ENCODE assay signal across 11 cellular contexts in the genomic region with DNA sequence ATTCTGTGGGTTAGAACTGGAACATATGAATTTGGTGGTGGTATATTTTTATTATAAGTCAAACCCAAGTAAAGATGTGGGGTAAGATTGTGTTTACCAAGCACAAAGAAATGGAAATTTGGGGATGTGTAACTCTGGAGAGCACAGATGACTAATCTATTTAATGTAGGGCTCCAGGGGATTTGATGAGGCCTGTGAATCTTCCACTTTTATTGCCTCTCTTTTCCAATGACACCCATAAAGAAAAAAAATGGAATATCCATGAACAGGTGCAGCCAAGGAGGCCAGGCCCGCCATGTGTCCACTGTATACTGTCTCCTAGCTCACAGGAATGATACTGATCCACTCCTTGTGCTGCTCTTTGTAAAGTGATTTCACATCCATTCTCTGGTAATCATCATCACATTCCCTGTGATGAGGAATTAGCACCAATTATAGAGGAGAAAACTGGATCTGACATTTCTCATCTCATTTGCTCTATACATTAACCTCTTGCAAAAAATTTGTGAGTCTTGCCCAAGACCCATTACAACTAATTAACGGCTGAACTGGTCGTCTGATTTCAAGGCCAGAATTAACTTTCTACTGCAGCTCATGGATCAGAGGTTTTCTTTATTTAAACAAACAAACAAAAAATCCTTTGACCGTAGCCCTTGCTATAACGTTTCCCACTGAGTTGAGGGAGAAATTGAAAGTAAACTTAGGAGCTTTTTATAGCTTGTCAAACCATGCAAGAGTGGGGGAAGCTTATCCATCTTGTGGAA. TPM values are rescaled to one million over a fixed set of nuclear protein-coding genes. Genes with fewer than 3 reads are reported as not detected.
DNase-seq lines count a peak whose midpoint lies in the region; ATAC-seq and TF ChIP-seq lines count a peak whose summit lies in the region.
"Had no signal": no experiment of that assay in that cellular context is flagged by ENCODE, and none has a peak within 500 bp of the region (broad histone marks: within the 10 kb centered on the region; RNA-seq: fewer than 3 reads in every experiment).

No MANE protein-coding gene starts in this region.

- no peak for TF ChIP-seq POLR2A in NB4 (IDR thresholded peaks at IDR 0.05; ENCODE audit: extremely low read depth, insufficient read length)

- H3K4me2 ChIP-seq in osteoblast (ENCODE audit: insufficient read depth, low read length) = peak overlapping the region; percentile 83

- peaks cover 0 to 56% (median 6%) of the 10 kb centered on the region in 3 donors for H3K36me3 Mint-ChIP-seq in CD8-positive, alpha-beta memory T cell
- H3K36me3 Mint-ChIP-seq in endodermal cell (ENCODE audit: low read depth) = no peaks in the 10 kb centered on the region

- peaks cover 53% of the 10 kb centered on the region for H3K4me1 ChIP-seq in CD8-positive, alpha-beta memory T cell (ENCODE audit: insufficient read depth, low read length)
- peaks cover 41% of the 10 kb centered on the region for H3K4me1 ChIP-seq in osteoblast (ENCODE audit: insufficient read depth, low read length)
- peaks cover 3% of the 10 kb centered on the region for H3K4me1 ChIP-seq in endodermal cell (ENCODE audit: control insufficient read depth, insufficient read depth, low read length)

- H2AFZ ChIP-seq in osteoblast (ENCODE audit: low read length) = no peak overlapping the region

- no peak for TF ChIP-seq CTCF in NB4 (IDR thresholded peaks at IDR 0.05; ENCODE audit: low read depth, low read length)
- TF ChIP-seq CTCF in coronary artery (IDR thresholded peaks at IDR 0.05) = no peak
- no peak for TF ChIP-seq CTCF in osteoblast (IDR thresholded peaks at IDR 0.05; ENCODE audit: extremely low read depth, low read depth, low read length)
- TF ChIP-seq CTCF in endodermal cell (conservative IDR thresholded peaks at IDR 0.05) = no peak
- no peak for TF ChIP-seq CTCF in GM13976 (IDR thresholded peaks at IDR 0.05; ENCODE audit: borderline replicate concordance, control extremely low read depth, extremely low read depth, insufficient read depth, missing control alignments)

- 93 to 96% methylated on average over 3 to 5 of the region's 5 CpGs for WGBS in endodermal cell (ENCODE audit: insufficient coverage in 1 of 2, insufficient read length in 1 of 2), 2 experiments

- H3K27me3 ChIP-seq in CD8-positive, alpha-beta memory T cell (ENCODE audit: insufficient read depth, low read length, poor library complexity, severe bottlenecking) = no peaks in the 10 kb centered on the region
- H3K27me3 ChIP-seq in osteoblast (ENCODE audit: insufficient read depth, low read length) (no peaks in the 10 kb centered on the region), endodermal cell (ENCODE audit: control insufficient read depth, insufficient read depth, low read length, poor library complexity, severe bottlenecking) (no peaks in the 10 kb centered on the region)

- H3K36me3 ChIP-seq in CD8-positive, alpha-beta memory T cell (ENCODE audit: insufficient read depth, low read length) = no peaks in the 10 kb centered on the region
- H3K36me3 ChIP-seq in osteoblast (ENCODE audit: insufficient read depth, low read length) (peaks cover 9% of the 10 kb centered on the region), endodermal cell (ENCODE audit: control insufficient read depth, insufficient read depth, low read length) (no peaks in the 10 kb centered on the region)

- CTCF ChIA-PET in CD8-positive, alpha-beta memory T cell (lab: Charles Lee) = interaction anchor here (2.2 to 7.2 kb wide), 3 partner anchors 32 to 102 kb away, joined by 8 to 91 read pairs (median 10); a partner anchor contains a TSS

- POLR2A ChIA-PET in CD8-positive, alpha-beta memory T cell (lab: Charles Lee) = no interaction called here

- no peak for DNase-seq in CD8-positive, alpha-beta memory T cell
- peak; percentile 54 for DNase-seq in NB4 (ENCODE audit: low read depth)
- no peak for DNase-seq in coronary artery (ENCODE audit: low spot score)
- no peak for DNase-seq in osteoblast (ENCODE audit: insufficient read length, low spot score, missing footprints)
- DNase-seq in endodermal cell = no peak
- DNase-seq in NCI-H1694 treated with DMSO at 0.1 percent for 48 hours (lab: John Stamatoyannopoulos, UW) = no peak
- DNase-seq in GM13976 (ENCODE audit: low spot score) = no peak
- DNase-seq: DMS79 treated with DMSO at 0.1 percent for 48 hours, NCI-H69 had no signal

- peak overlapping the region; percentile 87 for H3K4me3 ChIP-seq in CD8-positive, alpha-beta memory T cell (ENCODE audit: low read length)
- H3K4me3 ChIP-seq in NB4 (ENCODE audit: low read depth, low read length) (peak overlapping the region; percentile 93), coronary artery (peak overlapping the region; percentile 68), osteoblast (ENCODE audit: insufficient read depth, low read length) (peak overlapping the region; percentile 77), endodermal cell (ENCODE audit: low read length) (no peak overlapping the region)

- H3K27ac Mint-ChIP-seq in CD8-positive, alpha-beta memory T cell = peak overlapping the region; percentile 97 to 99 (median 98)
- no peak overlapping the region for H3K27ac Mint-ChIP-seq in endodermal cell

- H3K4me3 Mint-ChIP-seq in CD8-positive, alpha-beta memory T cell = peak overlapping the region; percentile 86 to 98 (median 95)
- no peak overlapping the region for H3K4me3 Mint-ChIP-seq in endodermal cell

- no peaks in the 10 kb centered on the region for H3K9me3 ChIP-seq in CD8-positive, alpha-beta memory T cell (ENCODE audit: low read length)
- H3K9me3 ChIP-seq in osteoblast (ENCODE audit: low read depth, low read length) = no peaks in the 10 kb centered on the region
- H3K9me3 ChIP-seq in endodermal cell (ENCODE audit: control insufficient read depth, low read length) = no peaks in the 10 kb centered on the region

- H3K4me1 Mint-ChIP-seq in CD8-positive, alpha-beta memory T cell = peaks cover 58 to 79% (median 72%) of the 10 kb centered on the region in 3 donors
- peaks cover 4% of the 10 kb centered on the region for H3K4me1 Mint-ChIP-seq in endodermal cell

- H3K9me3 Mint-ChIP-seq in CD8-positive, alpha-beta memory T cell = no peaks in the 10 kb centered on the region
- no peaks in the 10 kb centered on the region for H3K9me3 Mint-ChIP-seq in endodermal cell

- peak overlapping the region; percentile 98 for H3K27ac ChIP-seq in CD8-positive, alpha-beta memory T cell (ENCODE audit: low read depth, low read length)
- H3K27ac ChIP-seq in coronary artery = peak overlapping the region; percentile 71 to 75
- peak overlapping the region; percentile 98 for H3K27ac ChIP-seq in osteoblast (ENCODE audit: low read depth, low read length)
- H3K27ac ChIP-seq in endodermal cell (ENCODE audit: low read depth, low read length) = no peak overlapping the region
- H3K27ac ChIP-seq: epithelial cell of prostate had no signal

- peaks cover 27% of the 10 kb centered on the region for H4K20me1 ChIP-seq in osteoblast (ENCODE audit: insufficient read depth, low read length)

- H3K9ac ChIP-seq in endodermal cell (ENCODE audit: extremely low read depth, low read length, poor library complexity, severe bottlenecking) = no peak overlapping the region

- no peak for ATAC-seq in HG02642 (IDR thresholded peaks at IDR 0.05; ENCODE audit: poor library complexity, unreplicated experiment)

- in situ Hi-C loops in GM13976 (cut with MboI; ENCODE audit: low sequenced_read_pairs, unreplicated experiment) = loop anchor here (5.0 kb wide), 1 partner anchor 79 kb away; no protein-coding TSS in a partner anchor

- peaks cover 0 to 1% of the 10 kb centered on the region in 2 donors for H3K27me3 Mint-ChIP-seq in CD8-positive, alpha-beta memory T cell
- H3K27me3 Mint-ChIP-seq in endodermal cell (ENCODE audit: insufficient read depth) = no peaks in the 10 kb centered on the region

- peaks cover 77% of the 10 kb centered on the region for H3K79me2 ChIP-seq in osteoblast (ENCODE audit: insufficient read depth, low read length)

RNA-seq across cellular contexts. Expression of a gene that starts 3.0 kb away (rescaled TPM):
- 100 to 1,000 TPM; 659 to 662 TPM for total RNA-seq in CD8-positive, alpha-beta memory T cell
- polyA plus RNA-seq in CD8-positive, alpha-beta memory T cell = 274 TPM
- total RNA-seq in osteoblast (344 and 474 TPM in 2 replicates), endodermal cell (not detected)
- not detected for polyA plus RNA-seq in endodermal cell (2013, experiment 1 of 2)
- polyA plus RNA-seq in endodermal cell (2013, experiment 2 of 2) = not detected

RNA-seq across cellular contexts. Expression of a gene that starts 33.1 kb away (rescaled TPM):
- 10 to 100 TPM; 44.8 to 46.7 TPM for total RNA-seq in CD8-positive, alpha-beta memory T cell
- 38.6 TPM for polyA plus RNA-seq in CD8-positive, alpha-beta memory T cell
- total RNA-seq in osteoblast (41.3 and 56.3 TPM in 2 replicates), endodermal cell (10 to 100 TPM; 41.2 to 46.5 TPM)
- 43.3 TPM for polyA plus RNA-seq in endodermal cell (2013, experiment 1 of 2)
- polyA plus RNA-seq in endodermal cell (2013, experiment 2 of 2) = 46.1 TPM

Comparison
In these comparisons a context has a peak if more than half of its experiments do, and no peak if none do; other contexts are left out.
1. RNA of a gene that starts 3.0 kb away (total RNA-seq): 659 to 662 TPM in CD8-positive, alpha-beta memory T cell and 344 to 474 TPM in osteoblast; not detected in endodermal cell; every median in the first group is over 100 times any median in the second.